ENCODE assay signal across 7 cellular contexts in the genomic region with DNA sequence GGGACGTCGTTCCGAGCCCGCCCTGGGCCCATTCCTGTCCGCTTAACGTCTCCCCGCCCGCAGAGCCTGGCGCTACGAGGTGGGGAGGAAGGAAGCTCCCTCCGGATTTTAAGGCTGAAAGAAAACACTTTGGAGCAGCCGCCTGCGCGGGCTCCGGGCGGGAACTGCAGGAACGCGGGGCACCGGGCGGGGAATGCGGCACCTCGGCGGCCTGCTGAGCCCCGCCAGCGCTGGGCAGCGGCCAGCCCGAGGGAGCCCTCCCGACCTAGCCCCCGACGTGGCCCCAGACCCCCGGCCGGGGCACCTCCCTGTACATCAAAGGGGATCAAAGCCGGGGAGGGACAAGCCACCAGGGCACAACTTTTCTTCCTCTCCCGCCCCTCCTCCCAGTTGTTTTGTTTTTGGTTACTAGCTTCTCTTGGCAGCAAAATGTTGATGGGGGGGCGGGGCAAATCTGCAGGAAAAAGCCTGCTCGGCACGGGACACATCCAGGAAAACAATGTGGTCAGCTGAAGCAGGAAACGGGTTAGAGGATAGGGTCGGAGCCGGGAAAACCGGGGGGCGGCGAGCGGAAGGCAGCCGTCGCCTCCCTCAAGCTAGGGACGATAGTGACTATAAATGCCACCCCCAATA. TPM values are rescaled to one million over a fixed set of nuclear protein-coding genes. Genes with fewer than 3 reads are reported as not detected.
DNase-seq lines count a peak whose midpoint lies in the region; ATAC-seq, FAIRE-seq and TF ChIP-seq lines count a peak whose summit lies in the region.
"Not testable (repeated sequence)": the region's sequence is repeated elsewhere in the genome, so short reads cannot be mapped to it uniquely, and the experiment has no call there.

No MANE protein-coding gene starts in this region.

- H3K4me2 ChIP-seq in PC-3 (ENCODE audit: low read length), result peak overlapping the region; percentile 56

- not testable (repeated sequence) for FAIRE-seq in bronchial epithelial cell (lab: Jason Lieb, UNC)

- not testable (repeated sequence) for TF ChIP-seq CTCF in GM12864 (IDR thresholded peaks at IDR 0.05; ENCODE audit: low read depth, low read length, missing control alignments); PC-3 (conservative IDR thresholded peaks at IDR 0.05; ENCODE audit: low read depth, low read length); bronchial epithelial cell (IDR thresholded peaks at IDR 0.05; ENCODE audit: insufficient read depth, low read length, severe bottlenecking); heart left ventricle (IDR thresholded peaks at IDR 0.05); mesothelial cell of epicardium (IDR thresholded peaks at IDR 0.05; ENCODE audit: unreplicated experiment)

- not testable (repeated sequence) for ATAC-seq in PC-3; activated CD8-positive, alpha-beta memory T cell treated with anti-CD3 and anti-CD28 coated beads, Interleukin-2, amount 10 ng/mL, durations not matched to agents 7 days and 5 days; heart left ventricle

- intact Hi-C loops in PC-3 (cut with micrococcal nuclease); heart left ventricle (cut with DNase I): not testable (repeated sequence)

- peak overlapping the region; percentile 86 for H3K4me3 Mint-ChIP-seq in activated CD8-positive, alpha-beta memory T cell treated with anti-CD3 and anti-CD28 coated beads, Interleukin-2, amount 10 ng/mL, durations not matched to agents 7 days and 5 days
- H3K4me3 Mint-ChIP-seq in mesothelial cell of epicardium, result peak overlapping the region; percentile 82

- H3K4me3 ChIP-seq in GM12864 (ENCODE audit: low read depth, low read length), result peak overlapping the region; percentile 51
- peak overlapping the region; percentile 60 for H3K4me3 ChIP-seq in PC-3 (ENCODE audit: low read length)
- H3K4me3 ChIP-seq in bronchial epithelial cell (ENCODE audit: low read depth, low read length), result peak overlapping the region; percentile 22
- H3K4me3 ChIP-seq in heart left ventricle, result peak overlapping the region in 11 of 12 donors; percentile 24 to 63 (median 50)
- H3K4me3 ChIP-seq in skeletal muscle cell (ENCODE audit: low read depth, low read length), result peak overlapping the region; percentile 46

- H3K79me2 ChIP-seq in PC-3 (ENCODE audit: low read length), result not testable (repeated sequence)

- H3K36me3 ChIP-seq in PC-3 (ENCODE audit: low read depth, low read length); bronchial epithelial cell (ENCODE audit: control insufficient read depth, insufficient read depth, low read length); heart left ventricle: not testable (repeated sequence)

- peak overlapping the region; percentile 66 for H3K27ac Mint-ChIP-seq in activated CD8-positive, alpha-beta memory T cell treated with anti-CD3 and anti-CD28 coated beads, Interleukin-2, amount 10 ng/mL, durations not matched to agents 7 days and 5 days
- peak overlapping the region; percentile 87 for H3K27ac Mint-ChIP-seq in mesothelial cell of epicardium

- TF ChIP-seq POLR2A in heart left ventricle (IDR thresholded peaks at IDR 0.05), result not testable (repeated sequence)

- not testable (repeated sequence) for H3K27me3 ChIP-seq in PC-3 (ENCODE audit: low read length); bronchial epithelial cell (ENCODE audit: control insufficient read depth, insufficient read depth, low read length); heart left ventricle

- not testable (repeated sequence) for H3F3A ChIP-seq in PC-3 (ENCODE audit: low read length, unreplicated experiment)

- CTCF ChIA-PET in PC-3 (lab: Charles Lee); activated CD8-positive, alpha-beta memory T cell treated with anti-CD3 and anti-CD28 coated beads, Interleukin-2, amount 10 ng/mL, durations not matched to agents 7 days and 5 days (lab: Charles Lee): not testable (repeated sequence)

- not testable (repeated sequence) for H3K9me3 Mint-ChIP-seq in activated CD8-positive, alpha-beta memory T cell treated with anti-CD3 and anti-CD28 coated beads, Interleukin-2, amount 10 ng/mL, durations not matched to agents 7 days and 5 days (ENCODE audit: low read depth); mesothelial cell of epicardium

- POLR2A ChIA-PET in PC-3 (lab: Charles Lee; ENCODE audit: unreplicated experiment), result not testable (repeated sequence)

- H3K36me3 Mint-ChIP-seq in activated CD8-positive, alpha-beta memory T cell treated with anti-CD3 and anti-CD28 coated beads, Interleukin-2, amount 10 ng/mL, durations not matched to agents 7 days and 5 days; mesothelial cell of epicardium: not testable (repeated sequence)

- H3K9me3 ChIP-seq in PC-3 (ENCODE audit: low read length); heart left ventricle: not testable (repeated sequence)

- H2AFZ ChIP-seq in PC-3 (ENCODE audit: low read length), result not testable (repeated sequence)

- H3K27me3 Mint-ChIP-seq in activated CD8-positive, alpha-beta memory T cell treated with anti-CD3 and anti-CD28 coated beads, Interleukin-2, amount 10 ng/mL, durations not matched to agents 7 days and 5 days; mesothelial cell of epicardium (ENCODE audit: low read depth): not testable (repeated sequence)

- not testable (repeated sequence) for BruUV-seq in PC-3 (replicated peaks; lab: Mats Ljungman, UMichigan)

- not testable (repeated sequence) for H4K20me1 ChIP-seq in PC-3 (ENCODE audit: low read length)

- H3K4me1 ChIP-seq in PC-3 (ENCODE audit: insufficient read depth, low read length); heart left ventricle: not testable (repeated sequence)

- H3K9ac ChIP-seq in PC-3 (ENCODE audit: low read length), result not testable (repeated sequence)

- H3K4me1 Mint-ChIP-seq in activated CD8-positive, alpha-beta memory T cell treated with anti-CD3 and anti-CD28 coated beads, Interleukin-2, amount 10 ng/mL, durations not matched to agents 7 days and 5 days; mesothelial cell of epicardium: not testable (repeated sequence)

- not testable (repeated sequence) for H3K9me2 ChIP-seq in PC-3 (replicated peaks; ENCODE audit: low read length)

- 0% methylated on average over 2 to 26 of the region's 47 CpGs for WGBS in heart left ventricle, 4 donors

- H3K27ac ChIP-seq in PC-3 (ENCODE audit: low read length), result not testable (repeated sequence)
- peak overlapping the region in 10 of 12 donors; percentile 10 to 68 (median 60) for H3K27ac ChIP-seq in heart left ventricle

- DNase-seq in GM12864 (ENCODE audit: low read depth); bronchial epithelial cell (ENCODE audit: low read depth); skeletal muscle cell (ENCODE audit: low read depth): not testable (repeated sequence)
- DNase-seq in PC-3 (peak; percentile 10), heart left ventricle (peak; percentile 72 to 82 (median 81)), mesothelial cell of epicardium (ENCODE audit: low spot score in 2 of 2, unreplicated experiment in 2 of 2) (peak; percentile 19 to 41)
- peak; percentile 43 for DNase-seq in activated CD8-positive, alpha-beta memory T cell treated with anti-CD3 and anti-CD28 coated beads, Interleukin-2, amount 10 ng/mL, durations not matched to agents 7 days and 5 days

RNA-seq across cellular contexts. Expression of a gene that starts 1.5 kb away (rescaled TPM):
- total RNA-seq in PC-3 (2014; rRNA removed), result 14.3 and 15.6 TPM in 2 replicates
- total RNA-seq in activated CD8-positive, alpha-beta memory T cell treated with anti-CD3 and anti-CD28 coated beads, Interleukin-2, amount 10 ng/mL, durations not matched to agents 7 days and 5 days, result 10 to 100 TPM; 41.2 to 51.7 TPM
- 24.0 and 40.8 TPM in 2 replicates for total RNA-seq in bronchial epithelial cell
- total RNA-seq in heart left ventricle, result 10 to 100 TPM in 5 of 9 donors, 1 to 10 TPM in 4; 7.4 to 26.8 (median 10.4) TPM
- 1 to 10 TPM; 3.0 to 6.2 TPM for polyA plus RNA-seq in heart left ventricle
- total RNA-seq in mesothelial cell of epicardium, result 24.8 to 26.3 TPM (median 25.8 TPM) in 3 replicates

RNA-seq across cellular contexts. Expression of a gene that starts 2.1 kb away (rescaled TPM):
- total RNA-seq in PC-3 (2014; rRNA removed) (7.8 and 10.7 TPM in 2 replicates), bronchial epithelial cell (0.13 TPM in 1 of 2 replicates, not detected in the other), heart left ventricle (under 1 TPM in 3 of 9 donors, not detected in 6; 0.14 to 0.35 (median 0.20) TPM), mesothelial cell of epicardium (0.88 to 1.5 TPM (median 1.1 TPM) in 3 replicates)
- total RNA-seq in activated CD8-positive, alpha-beta memory T cell treated with anti-CD3 and anti-CD28 coated beads, Interleukin-2, amount 10 ng/mL, durations not matched to agents 7 days and 5 days, result 10 to 100 TPM; 20.0 to 22.7 TPM
- under 1 TPM; 0.06 to 0.08 TPM for polyA plus RNA-seq in heart left ventricle
